13 cellular contexts compared by ENCODE assay signal in genomic region chr9:18768951-18769622, GRCh38.
DNase-seq lines count a peak whose midpoint lies in the region; ATAC-seq and TF ChIP-seq lines count a peak whose summit lies in the region.
"Had no signal": no experiment of that assay in that cellular context is flagged by ENCODE, and none has a peak within 500 bp of the region (broad histone marks: within the 10 kb centered on the region; RNA-seq: fewer than 3 reads in every experiment).

No MANE protein-coding gene starts in this region.

- no peaks in the 10 kb centered on the region for H3K9me3 ChIP-seq in esophagus squamous epithelium
- H3K9me3 ChIP-seq: ascending aorta, heart left ventricle had no signal

- ATAC-seq in GM19324 (IDR thresholded peaks at IDR 0.05; ENCODE audit: low FRiP score, unreplicated experiment) (peak; percentile 87), HG02610 (IDR thresholded peaks at IDR 0.05; ENCODE audit: unreplicated experiment) (peak; percentile 99), HG03342 (IDR thresholded peaks at IDR 0.05; ENCODE audit: unreplicated experiment) (peak; percentile 89)
- ATAC-seq: heart left ventricle, K562 had no signal

- no peaks in the 10 kb centered on the region for H3K4me1 ChIP-seq in esophagus squamous epithelium
- H3K4me1 ChIP-seq: ascending aorta had no signal

- H3K36me3 ChIP-seq in GM06990 (ENCODE audit: control insufficient read depth, insufficient read depth, low read length) (no peaks in the 10 kb centered on the region), esophagus squamous epithelium (no peaks in the 10 kb centered on the region)
- H3K36me3 ChIP-seq: ascending aorta, heart left ventricle had no signal

- no peak overlapping the region for H3K27ac Mint-ChIP-seq in immature natural killer cell
- H3K27ac Mint-ChIP-seq: type B pancreatic cell had no signal

- no peaks in the 10 kb centered on the region for H3K27me3 ChIP-seq in GM06990 (replicated peaks; ENCODE audit: control insufficient read depth, insufficient read depth, low read length)
- no peaks in the 10 kb centered on the region for H3K27me3 ChIP-seq in esophagus squamous epithelium
- H3K27me3 ChIP-seq: ascending aorta, heart left ventricle had no signal

- H3K27ac ChIP-seq in esophagus squamous epithelium, result no peak overlapping the region
- H3K27ac ChIP-seq: ascending aorta, heart left ventricle had no signal

- no peak overlapping the region for H3K4me3 Mint-ChIP-seq in immature natural killer cell
- H3K4me3 Mint-ChIP-seq: type B pancreatic cell had no signal

- H3K36me3 Mint-ChIP-seq in immature natural killer cell, result no peaks in the 10 kb centered on the region

- peak; percentile 34 for DNase-seq in GM06990 (ENCODE audit: extremely low read depth, insufficient read length)
- DNase-seq in T-helper 2 cell, result no peak
- DNase-seq in immature natural killer cell, result no peak
- DNase-seq in NCI-H774 (lab: John Stamatoyannopoulos, UW), result no peak
- DNase-seq in esophagus squamous epithelium (lab: John Stamatoyannopoulos, UW), result no peak
- DNase-seq: heart left ventricle, NCI-H2081 treated with DMSO at 0.1 percent for 48 hours had no signal

- TF ChIP-seq POLR2A in esophagus squamous epithelium (IDR thresholded peaks at IDR 0.05), result no peak

- H3K4me3 ChIP-seq in GM06990 (replicated peaks; ENCODE audit: low read depth, low read length) (peak overlapping the region; percentile 38), esophagus squamous epithelium (no peak overlapping the region)
- H3K4me3 ChIP-seq: ascending aorta, heart left ventricle, K562 had no signal

- TF ChIP-seq CTCF in GM06990 (IDR thresholded peaks at IDR 0.05; ENCODE audit: insufficient read depth, low read length, poor library complexity, severe bottlenecking) (no peak), esophagus squamous epithelium (IDR thresholded peaks at IDR 0.05) (no peak)

- H3K27me3 Mint-ChIP-seq in immature natural killer cell (ENCODE audit: low read depth in 3 of 3), result peaks cover 2 to 6% (median 4%) of the 10 kb centered on the region in 3 donors
- H3K27me3 Mint-ChIP-seq: type B pancreatic cell had no signal

- WGBS in esophagus squamous epithelium, 2 donors, result 82 to 88% methylated on average over 4 to 5 of the region's 6 CpGs

- peaks cover 0 to 6% (median under 1%) of the 10 kb centered on the region in 6 donors for H3K9me3 Mint-ChIP-seq in immature natural killer cell

- intact Hi-C loops in esophagus squamous epithelium (cut with DNase I), result no loop called here

- no peaks in the 10 kb centered on the region for H3K4me1 Mint-ChIP-seq in immature natural killer cell
